ENCODE assay signal across 13 cellular contexts in genomic region chr6:147177286-147177685, GRCh38. TPM values are rescaled to one million over a fixed set of nuclear protein-coding genes. Genes with fewer than 3 reads are reported as not detected.
DNase-seq lines count a peak whose midpoint lies in the region; ATAC-seq, FAIRE-seq and TF ChIP-seq lines count a peak whose summit lies in the region.
"Had no signal": no experiment of that assay in that cellular context is flagged by ENCODE, and none has a peak within 500 bp of the region (broad histone marks: within the 10 kb centered on the region; RNA-seq: fewer than 3 reads in every experiment).

No MANE protein-coding gene starts in this region.

- TF ChIP-seq CTCF in VCaP (conservative IDR thresholded peaks at IDR 0.05) (no peak), fibroblast of the aortic adventitia (IDR thresholded peaks at IDR 0.05; ENCODE audit: insufficient read depth, low read length) (no peak), mesothelial cell of epicardium (IDR thresholded peaks at IDR 0.05; ENCODE audit: unreplicated experiment) (no peak)

- DNase-seq in HCEC 1CT (peak; percentile 29), fibroblast of the aortic adventitia (ENCODE audit: low read depth) (peak; percentile 73), small intestine (peak; percentile 55), mesothelial cell of epicardium (ENCODE audit: low spot score in 2 of 2, unreplicated experiment in 2 of 2) (no peak)
- DNase-seq in activated CD8-positive, alpha-beta T cell treated with anti-CD3 and anti-CD28 coated beads, Interleukin-2, amount 10 ng/mL, durations not matched to agents 7 days and 5 days, result no peak
- DNase-seq: CD8-positive, alpha-beta memory T cell; NCI-H2107; NCI-H345 had no signal

- WGBS in small intestine, 3 donors, result 72 to 87% (median 77%) methylated on average over 3 of the region's 3 CpGs

- no peaks in the 10 kb centered on the region for H3K27me3 Mint-ChIP-seq in mesothelial cell of epicardium (ENCODE audit: low read depth)
- no peaks in the 10 kb centered on the region for H3K27me3 Mint-ChIP-seq in activated CD8-positive, alpha-beta T cell treated with anti-CD3 and anti-CD28 coated beads, Interleukin-2, amount 10 ng/mL, durations not matched to agents 7 days and 5 days (ENCODE audit: low read depth)

- POLR2A ChIA-PET in activated CD8-positive, alpha-beta T cell treated with anti-CD3 and anti-CD28 coated beads, Interleukin-2, amount 10 ng/mL, durations not matched to agents 7 days and 5 days (lab: Charles Lee), result no interaction called here

- no peaks in the 10 kb centered on the region for H3K9me3 ChIP-seq in small intestine (ENCODE audit: control insufficient read depth, low read depth)
- H3K9me3 ChIP-seq: BLaER1 had no signal

- no peaks in the 10 kb centered on the region for H3K4me1 ChIP-seq in small intestine (ENCODE audit: control insufficient read depth in 2 of 2, insufficient read depth in 1 of 2, low read depth in 1 of 2, low read length in 1 of 2)
- H3K4me1 ChIP-seq: BLaER1 had no signal

- H3K27ac Mint-ChIP-seq in mesothelial cell of epicardium, result no peak overlapping the region
- H3K27ac Mint-ChIP-seq in activated CD8-positive, alpha-beta T cell treated with anti-CD3 and anti-CD28 coated beads, Interleukin-2, amount 10 ng/mL, durations not matched to agents 7 days and 5 days, result no peak overlapping the region
- H3K27ac Mint-ChIP-seq: CD8-positive, alpha-beta memory T cell had no signal

- peak overlapping the region; percentile 88 for H3K27ac ChIP-seq in VCaP
- H3K27ac ChIP-seq in small intestine (ENCODE audit: low read depth in 1 of 2, low read length in 1 of 2), result no peak overlapping the region
- H3K27ac ChIP-seq: BLaER1, SK-N-MC had no signal

- H3K36me3 Mint-ChIP-seq in mesothelial cell of epicardium, result no peaks in the 10 kb centered on the region
- H3K36me3 Mint-ChIP-seq in activated CD8-positive, alpha-beta T cell treated with anti-CD3 and anti-CD28 coated beads, Interleukin-2, amount 10 ng/mL, durations not matched to agents 7 days and 5 days (ENCODE audit: low read depth), result no peaks in the 10 kb centered on the region

- no peaks in the 10 kb centered on the region for H3K9me3 Mint-ChIP-seq in mesothelial cell of epicardium
- no peaks in the 10 kb centered on the region for H3K9me3 Mint-ChIP-seq in activated CD8-positive, alpha-beta T cell treated with anti-CD3 and anti-CD28 coated beads, Interleukin-2, amount 10 ng/mL, durations not matched to agents 7 days and 5 days (ENCODE audit: insufficient read depth)
- H3K9me3 Mint-ChIP-seq: CD8-positive, alpha-beta memory T cell had no signal

- FAIRE-seq in small intestine (lab: Jason Lieb, UNC), result no peak
- FAIRE-seq: H1 had no signal

- no peaks in the 10 kb centered on the region for H3K36me3 ChIP-seq in small intestine (ENCODE audit: control insufficient read depth in 2 of 2, insufficient read depth in 2 of 2, low read length in 2 of 2)
- H3K36me3 ChIP-seq: BLaER1 had no signal

- H3K4me3 Mint-ChIP-seq in mesothelial cell of epicardium, result no peak overlapping the region
- H3K4me3 Mint-ChIP-seq in activated CD8-positive, alpha-beta T cell treated with anti-CD3 and anti-CD28 coated beads, Interleukin-2, amount 10 ng/mL, durations not matched to agents 7 days and 5 days, result no peak overlapping the region
- H3K4me3 Mint-ChIP-seq: CD8-positive, alpha-beta memory T cell had no signal

- H3K4me3 ChIP-seq in fibroblast of the aortic adventitia (ENCODE audit: low read depth, low read length) (no peak overlapping the region), small intestine (ENCODE audit: low read depth in 1 of 2, low read length in 2 of 2) (no peak overlapping the region)
- H3K4me3 ChIP-seq: BLaER1, SK-N-MC had no signal

- H3K27me3 ChIP-seq in small intestine (ENCODE audit: control insufficient read depth in 2 of 2, insufficient read depth in 2 of 2, low read length in 2 of 2), result no peaks in the 10 kb centered on the region
- H3K27me3 ChIP-seq: BLaER1 had no signal

- no peaks in the 10 kb centered on the region for H3K4me1 Mint-ChIP-seq in mesothelial cell of epicardium
- H3K4me1 Mint-ChIP-seq in activated CD8-positive, alpha-beta T cell treated with anti-CD3 and anti-CD28 coated beads, Interleukin-2, amount 10 ng/mL, durations not matched to agents 7 days and 5 days (ENCODE audit: low read depth), result no peaks in the 10 kb centered on the region
- H3K4me1 Mint-ChIP-seq: CD8-positive, alpha-beta memory T cell had no signal

- no peak for ATAC-seq in HG03097 (IDR thresholded peaks at IDR 0.05; ENCODE audit: low FRiP score, unreplicated experiment)
- ATAC-seq in activated CD8-positive, alpha-beta T cell treated with anti-CD3 and anti-CD28 coated beads, Interleukin-2, amount 10 ng/mL, durations not matched to agents 7 days and 5 days, result no peak

- CTCF ChIA-PET in activated CD8-positive, alpha-beta T cell treated with anti-CD3 and anti-CD28 coated beads, Interleukin-2, amount 10 ng/mL, durations not matched to agents 7 days and 5 days (lab: Charles Lee), result interaction anchor here (1.4 to 1.5 kb wide), 2 partner anchors 9 to 14 kb away, joined by 3 read pairs; no protein-coding TSS in a partner anchor

RNA-seq across cellular contexts. Expression of gene STXBP5, which starts 26.9 kb away (rescaled TPM):
- 65.2 and 98.9 TPM in 2 replicates for total RNA-seq in fibroblast of the aortic adventitia (ENCODE audit: low replicate concordance)
- 10 to 100 TPM; 10.8 to 25.0 (median 11.1) TPM for polyA plus RNA-seq in small intestine
- total RNA-seq in mesothelial cell of epicardium, result 19.0 to 22.0 TPM (median 19.9 TPM) in 3 replicates
- 10 to 100 TPM; 19.6 to 21.2 TPM for total RNA-seq in activated CD8-positive, alpha-beta T cell treated with anti-CD3 and anti-CD28 coated beads, Interleukin-2, amount 10 ng/mL, durations not matched to agents 7 days and 5 days

Comparison
In these comparisons a context has a peak if more than half of its experiments do, and no peak if none do; other contexts are left out.
1. DNase-seq: peak in HCEC 1CT (single experiment), fibroblast of the aortic adventitia (single experiment) and small intestine (single experiment); none in mesothelial cell of epicardium (0 of 2) and activated CD8-positive, alpha-beta T cell treated with anti-CD3 and anti-CD28 coated beads, Interleukin-2, amount 10 ng/mL, durations not matched to agents 7 days and 5 days (single experiment).